ENCODE assay signal across 12 cellular contexts in genomic region chr3:87996845-87997244, GRCh38.
DNase-seq lines count a peak whose midpoint lies in the region; ATAC-seq and TF ChIP-seq lines count a peak whose summit lies in the region.
"Had no signal": no experiment of that assay in that cellular context is flagged by ENCODE, and none has a peak within 500 bp of the region (broad histone marks: within the 10 kb centered on the region; RNA-seq: fewer than 3 reads in every experiment).

No MANE protein-coding gene starts in this region.

- H3K27ac ChIP-seq in CD4-positive, alpha-beta memory T cell (ENCODE audit: low read depth, low read length): no peak overlapping the region
- H3K27ac ChIP-seq in tibial nerve: peak overlapping the region in 2 of 4 donors; percentile 32
- H3K27ac ChIP-seq: heart left ventricle had no signal

- no peaks in the 10 kb centered on the region for H3K9me3 Mint-ChIP-seq in CD4-positive, alpha-beta memory T cell
- H3K9me3 Mint-ChIP-seq in activated naive CD8-positive, alpha-beta T cell treated with anti-CD3 and anti-CD28 coated beads, Interleukin-2, amount 10 ng/mL, durations not matched to agents 7 days and 5 days: no peaks in the 10 kb centered on the region
- H3K9me3 Mint-ChIP-seq: mesothelial cell of epicardium had no signal

- H3K4me1 ChIP-seq in CD4-positive, alpha-beta memory T cell (ENCODE audit: insufficient read depth, low read length): peaks cover 10% of the 10 kb centered on the region
- H3K4me1 ChIP-seq in tibial nerve: peaks cover 0 to 4% (median 0%) of the 10 kb centered on the region in 4 donors

- H3K4me3 ChIP-seq in CD4-positive, alpha-beta memory T cell (ENCODE audit: low read length in 2 of 2): peak overlapping the region; percentile 1 to 9
- no peak overlapping the region for H3K4me3 ChIP-seq in tibial nerve

- TF ChIP-seq EP300 in tibial nerve (IDR thresholded peaks at IDR 0.05): no peak

- H3K36me3 Mint-ChIP-seq in CD4-positive, alpha-beta memory T cell: no peaks in the 10 kb centered on the region
- no peaks in the 10 kb centered on the region for H3K36me3 Mint-ChIP-seq in activated naive CD8-positive, alpha-beta T cell treated with anti-CD3 and anti-CD28 coated beads, Interleukin-2, amount 10 ng/mL, durations not matched to agents 7 days and 5 days
- H3K36me3 Mint-ChIP-seq: mesothelial cell of epicardium had no signal

- CTCF ChIA-PET in CD4-positive, alpha-beta memory T cell (lab: Charles Lee; ENCODE audit: partially characterized antibody): no interaction called here

- POLR2A ChIA-PET in CD4-positive, alpha-beta memory T cell (lab: Charles Lee; ENCODE audit: partially characterized antibody): no interaction called here
- POLR2A ChIA-PET in activated naive CD8-positive, alpha-beta T cell treated with anti-CD3 and anti-CD28 coated beads, Interleukin-2, amount 10 ng/mL, durations not matched to agents 7 days and 5 days (lab: Charles Lee): no interaction called here

- 47 to 53% methylated on average over 2 of the region's 2 CpGs for WGBS in tibial nerve, 2 donors

- no peak for TF ChIP-seq CTCF in tibial nerve (IDR thresholded peaks at IDR 0.05)

- no peak for DNase-seq in CD4-positive, alpha-beta memory T cell
- DNase-seq in activated naive CD8-positive, alpha-beta T cell treated with anti-CD3 and anti-CD28 coated beads, Interleukin-2, amount 10 ng/mL, durations not matched to agents 7 days and 5 days: no peak
- DNase-seq in NCI-H2171 (lab: John Stamatoyannopoulos, UW): no peak
- no peak for DNase-seq in NCI-H187 (lab: John Stamatoyannopoulos, UW)
- DNase-seq in tibial nerve (ENCODE audit: low spot score in 2 of 2): no peak
- DNase-seq: cortex of kidney, heart left ventricle, NCI-H2107 had no signal

- H3K4me3 Mint-ChIP-seq in CD4-positive, alpha-beta memory T cell: peak overlapping the region in 7 of 8 donors; percentile 30 to 66 (median 62)
- H3K4me3 Mint-ChIP-seq in activated naive CD8-positive, alpha-beta T cell treated with anti-CD3 and anti-CD28 coated beads, Interleukin-2, amount 10 ng/mL, durations not matched to agents 7 days and 5 days: peak overlapping the region; percentile 61
- H3K4me3 Mint-ChIP-seq: mesothelial cell of epicardium had no signal

- peaks cover 0 to 2% of the 10 kb centered on the region in 2 donors for H3K27me3 Mint-ChIP-seq in CD4-positive, alpha-beta memory T cell
- H3K27me3 Mint-ChIP-seq in activated naive CD8-positive, alpha-beta T cell treated with anti-CD3 and anti-CD28 coated beads, Interleukin-2, amount 10 ng/mL, durations not matched to agents 7 days and 5 days: peaks cover 14% of the 10 kb centered on the region

- ATAC-seq in GM19452 (IDR thresholded peaks at IDR 0.05; ENCODE audit: unreplicated experiment): peak; percentile 10
- ATAC-seq in HG03103 (IDR thresholded peaks at IDR 0.05; ENCODE audit: low read depth, unreplicated experiment): peak; percentile 23
- ATAC-seq in activated naive CD8-positive, alpha-beta T cell treated with anti-CD3 and anti-CD28 coated beads, Interleukin-2, amount 10 ng/mL, durations not matched to agents 7 days and 5 days (ENCODE audit: low read depth): no peak
- no peak for ATAC-seq in HG03196 (IDR thresholded peaks at IDR 0.05; ENCODE audit: unreplicated experiment)

- H3K4me1 Mint-ChIP-seq in CD4-positive, alpha-beta memory T cell: peaks cover 10 to 16% (median 14%) of the 10 kb centered on the region in 4 donors
- peaks cover 20% of the 10 kb centered on the region for H3K4me1 Mint-ChIP-seq in activated naive CD8-positive, alpha-beta T cell treated with anti-CD3 and anti-CD28 coated beads, Interleukin-2, amount 10 ng/mL, durations not matched to agents 7 days and 5 days

- no peaks in the 10 kb centered on the region for H3K9me3 ChIP-seq in CD4-positive, alpha-beta memory T cell (ENCODE audit: control insufficient read depth in 1 of 2, low read length in 2 of 2)
- no peaks in the 10 kb centered on the region for H3K9me3 ChIP-seq in tibial nerve
- H3K9me3 ChIP-seq: heart left ventricle had no signal

- H3K36me3 ChIP-seq in CD4-positive, alpha-beta memory T cell (ENCODE audit: insufficient read depth, low read length): no peaks in the 10 kb centered on the region
- H3K36me3 ChIP-seq in tibial nerve: no peaks in the 10 kb centered on the region
- H3K36me3 ChIP-seq: heart left ventricle had no signal

- intact Hi-C loops in CD4-positive, alpha-beta memory T cell (cut with micrococcal nuclease): no loop called here

- TF ChIP-seq POLR2A in tibial nerve (IDR thresholded peaks at IDR 0.05): no peak

- H3K27me3 ChIP-seq in CD4-positive, alpha-beta memory T cell (ENCODE audit: insufficient read depth, low read length): no peaks in the 10 kb centered on the region
- no peaks in the 10 kb centered on the region for H3K27me3 ChIP-seq in tibial nerve

- peak overlapping the region in 2 of 7 donors; percentile 4 to 32 for H3K27ac Mint-ChIP-seq in CD4-positive, alpha-beta memory T cell
- H3K27ac Mint-ChIP-seq in activated naive CD8-positive, alpha-beta T cell treated with anti-CD3 and anti-CD28 coated beads, Interleukin-2, amount 10 ng/mL, durations not matched to agents 7 days and 5 days: no peak overlapping the region
- H3K27ac Mint-ChIP-seq: mesothelial cell of epicardium had no signal

Comparison
In these comparisons a context has a peak if more than half of its experiments do, and no peak if none do; other contexts are left out.
1. H3K4me3 ChIP-seq: peak in CD4-positive, alpha-beta memory T cell (2 of 2); none in tibial nerve (0 of 4).
2. ATAC-seq: peak in GM19452 (single experiment) and HG03103 (single experiment); none in activated naive CD8-positive, alpha-beta T cell treated with anti-CD3 and anti-CD28 coated beads, Interleukin-2, amount 10 ng/mL, durations not matched to agents 7 days and 5 days (single experiment) and HG03196 (single experiment).